9 cellular contexts compared by ENCODE assay signal in genomic region chr20:46058656-46059281, GRCh38. TPM values are rescaled to one million over a fixed set of nuclear protein-coding genes. Genes with fewer than 3 reads are reported as not detected.
A peak's percentile ranks its signal among the peaks of the same experiment; 100 is the strongest.
DNase-seq lines count a peak whose midpoint lies in the region; ATAC-seq and TF ChIP-seq lines count a peak whose summit lies in the region.
"Had no signal": no experiment of that assay in that cellular context is flagged by ENCODE, and none has a peak within 500 bp of the region (broad histone marks: within the 10 kb centered on the region; RNA-seq: fewer than 3 reads in every experiment).

No MANE protein-coding gene starts in this region.

- no peaks in the 10 kb centered on the region for H3K9me3 ChIP-seq in RWPE2 (ENCODE audit: severe bottlenecking)

- TF ChIP-seq CTCF in RWPE2 (IDR thresholded peaks at IDR 0.05; ENCODE audit: poor library complexity, severe bottlenecking) (no peak), osteocyte (IDR thresholded peaks at IDR 0.05) (no peak)

- H3K36me3 ChIP-seq in RWPE2 (ENCODE audit: low read depth) = peaks cover 31% of the 10 kb centered on the region

- peaks cover 41% of the 10 kb centered on the region for H3K27me3 ChIP-seq in RWPE2 (ENCODE audit: insufficient read depth, poor library complexity, severe bottlenecking)

- H3K4me3 Mint-ChIP-seq in osteocyte (ENCODE audit: unreplicated experiment) = peak overlapping the region; percentile 33

- ATAC-seq in RWPE2 (ENCODE audit: low read depth) (peak; percentile 21), left ventricle myocardium superior (peak; percentile 19), HG03135 (IDR thresholded peaks at IDR 0.05; ENCODE audit: unreplicated experiment) (no peak)

- no peaks in the 10 kb centered on the region for H3K9me3 Mint-ChIP-seq in osteocyte (ENCODE audit: unreplicated experiment)

- peaks cover 8% of the 10 kb centered on the region for H3K4me1 Mint-ChIP-seq in osteocyte (ENCODE audit: unreplicated experiment)

- no peak overlapping the region for H3K27ac Mint-ChIP-seq in osteocyte (ENCODE audit: unreplicated experiment)

- H3K4me1 ChIP-seq in RWPE2 (ENCODE audit: insufficient read depth, poor library complexity, severe bottlenecking) = peaks cover 3% of the 10 kb centered on the region

- H3K27ac ChIP-seq in RWPE2 (ENCODE audit: poor library complexity, severe bottlenecking) = no peak overlapping the region

- peak; percentile 8 for DNase-seq in DMS153 (lab: John Stamatoyannopoulos, UW)
- peak; percentile 85 for DNase-seq in RWPE2 (ENCODE audit: low spot score)
- no peak for DNase-seq in left ventricle myocardium superior
- peak; percentile 83 for DNase-seq in osteocyte (ENCODE audit: extremely low spot score, unreplicated experiment)
- DNase-seq in medulla oblongata (ENCODE audit: extremely low spot score) = no peak
- DNase-seq in OCI-M1 (lab: John Stamatoyannopoulos, UW) = no peak
- DNase-seq in T-helper 2 cell = no peak
- DNase-seq: NCI-H510A treated with DMSO at 0.1 percent for 48 hours had no signal

- H3K36me3 Mint-ChIP-seq in osteocyte (ENCODE audit: unreplicated experiment) = peaks cover 35% of the 10 kb centered on the region

- peaks cover 28% of the 10 kb centered on the region for H3K27me3 Mint-ChIP-seq in osteocyte (ENCODE audit: unreplicated experiment)

- intact Hi-C loops in left ventricle myocardium superior (cut with micrococcal nuclease) = no loop called here

- H3K4me3 ChIP-seq in RWPE2 (ENCODE audit: severe bottlenecking) = no peak overlapping the region

RNA-seq across cellular contexts. Expression of gene SLC12A5, which starts 29.8 kb away (rescaled TPM):
- total RNA-seq in left ventricle myocardium superior (1.3 TPM), osteocyte (1.7 TPM in 1 of 2 replicates, not detected in the other)

RNA-seq across cellular contexts. Expression of gene NCOA5, which starts 31.0 kb away (rescaled TPM):
- total RNA-seq in left ventricle myocardium superior (19.4 TPM), osteocyte (29.8 and 39.0 TPM in 2 replicates)

RNA-seq across cellular contexts. Expression of gene MMP9, which starts 50.1 kb away (rescaled TPM):
- total RNA-seq in left ventricle myocardium superior (0.64 TPM), osteocyte (not detected in 2 replicates)

RNA-seq across cellular contexts. Expression of gene CD40, which starts 59.3 kb away (rescaled TPM):
- 6.7 TPM for total RNA-seq in left ventricle myocardium superior
- 1.6 and 2.2 TPM in 2 replicates for total RNA-seq in osteocyte

Comparison
In these comparisons a context has a peak if more than half of its experiments do, and no peak if none do; other contexts are left out.
1. DNase-seq: peak in DMS153 (single experiment), RWPE2 (single experiment) and osteocyte (single experiment); none in left ventricle myocardium superior (single experiment), medulla oblongata (single experiment), OCI-M1 (single experiment) and T-helper 2 cell (0 of 5).